1 cellular context compared by ENCODE assay signal in genomic region chr5:65802080-65802479, GRCh38.
TF ChIP-seq lines count a peak whose summit lies in the region.

No MANE protein-coding gene starts in this region.

TF ChIP-seq in H1, 55 proteins besides CTCF, POLR2A, EP300 and RAD21 (continued from another document):
- TF ChIP-seq POLR2AphosphoS5 (IDR thresholded peaks at IDR 0.05; ENCODE audit: low read depth, low read length) = peak; percentile 24; the same call in 1 of the 2 replicates
TF ChIP-seq in H1: peak in this region for 1.
